In the genomic region with DNA sequence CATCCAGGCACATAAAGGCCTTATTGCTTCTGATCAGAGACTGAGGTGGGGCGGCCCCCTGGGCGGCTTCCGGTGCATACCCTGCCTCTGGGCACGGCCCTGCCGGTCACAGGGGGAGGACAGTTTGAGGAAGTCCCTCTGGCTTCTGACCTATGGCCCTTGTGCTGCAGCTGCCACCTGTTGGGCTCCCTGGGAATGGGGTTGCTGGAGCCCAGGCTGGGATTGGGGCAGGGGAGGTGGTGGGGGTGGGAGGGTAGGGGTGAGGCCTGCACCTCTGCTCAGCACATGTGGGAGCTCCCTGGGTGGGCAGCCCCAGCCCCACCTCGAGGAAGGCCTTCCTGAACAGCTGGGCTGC, we compare ENCODE assay signal across 1 cellular context.
TF ChIP-seq lines count a peak whose summit lies in the region.

No MANE protein-coding gene starts in this region.

TF ChIP-seq in HepG2, 621 proteins besides CTCF, POLR2A, EP300 and RAD21:
- TF ChIP-seq, protein P1, sequence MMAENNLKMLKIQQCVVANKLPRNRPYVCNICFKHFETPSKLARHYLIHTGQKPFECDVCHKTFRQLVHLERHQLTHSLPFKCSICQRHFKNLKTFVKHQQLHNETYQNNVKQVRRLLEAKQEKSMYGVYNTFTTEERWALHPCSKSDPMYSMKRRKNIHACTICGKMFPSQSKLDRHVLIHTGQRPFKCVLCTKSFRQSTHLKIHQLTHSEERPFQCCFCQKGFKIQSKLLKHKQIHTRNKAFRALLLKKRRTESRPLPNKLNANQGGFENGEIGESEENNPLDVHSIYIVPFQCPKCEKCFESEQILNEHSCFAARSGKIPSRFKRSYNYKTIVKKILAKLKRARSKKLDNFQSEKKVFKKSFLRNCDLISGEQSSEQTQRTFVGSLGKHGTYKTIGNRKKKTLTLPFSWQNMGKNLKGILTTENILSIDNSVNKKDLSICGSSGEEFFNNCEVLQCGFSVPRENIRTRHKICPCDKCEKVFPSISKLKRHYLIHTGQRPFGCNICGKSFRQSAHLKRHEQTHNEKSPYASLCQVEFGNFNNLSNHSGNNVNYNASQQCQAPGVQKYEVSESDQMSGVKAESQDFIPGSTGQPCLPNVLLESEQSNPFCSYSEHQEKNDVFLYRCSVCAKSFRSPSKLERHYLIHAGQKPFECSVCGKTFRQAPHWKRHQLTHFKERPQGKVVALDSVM (CRISPR knock-in tag; IDR thresholded peaks at IDR 0.05) = no peak
- peak; percentile 46 for TF ChIP-seq AGO2 (optimal IDR thresholded peaks at IDR 0.05; ENCODE audit: low read depth, low read length)
